Comparison of ENCODE assay signal across 28 cellular contexts in genomic region chr9:17614929-17615328, GRCh38. TPM values are rescaled to one million over a fixed set of nuclear protein-coding genes. Genes with fewer than 3 reads are reported as not detected.
DNase-seq lines count a peak whose midpoint lies in the region; TF ChIP-seq lines count a peak whose summit lies in the region.
"Had no signal": no experiment of that assay in that cellular context is flagged by ENCODE, and none has a peak within 500 bp of the region (broad histone marks: within the 10 kb centered on the region; RNA-seq: fewer than 3 reads in every experiment).

No MANE protein-coding gene starts in this region.

- DNase-seq in DMS53 (lab: John Stamatoyannopoulos, UW), result peak; percentile 7
- DNase-seq in DMS53 treated with DMSO at 0.1 percent for 48 hours (lab: John Stamatoyannopoulos, UW; ENCODE audit: unreplicated experiment), result no peak
- DNase-seq in NCI-H2107 treated with DMSO at 0.1 percent for 48 hours (lab: John Stamatoyannopoulos, UW; ENCODE audit: unreplicated experiment), result peak; percentile 76
- DNase-seq in left kidney (ENCODE audit: low read depth, low spot score), result peak; percentile 33
- no peak for DNase-seq in chondrocyte (ENCODE audit: low spot score)
- no peak for DNase-seq in UCSD-AML1 (lab: John Stamatoyannopoulos, UW; ENCODE audit: unreplicated experiment)
- DNase-seq in NOMO-1 treated with dmso at 0.1 percent for 144 hours (lab: John Stamatoyannopoulos, UW; ENCODE audit: unreplicated experiment), result no peak
- DNase-seq: activated CD4-positive, alpha-beta T cell treated with anti-CD3 and anti-CD28 coated beads, Interleukin-2, amount 50 U/mL, for 1 hour; activated CD8-positive, alpha-beta memory T cell treated with anti-CD3 and anti-CD28 coated beads, Interleukin-2, amount 10 ng/mL, durations not matched to agents 7 days and 5 days; activated naive CD4-positive, alpha-beta T cell treated with Interleukin-2 at 50 U/mL for 16 hours; activated T-cell treated with anti-CD3 and anti-CD28 coated beads, Interleukin-2, amount 50 U/mL, for 48 hours; brain microvascular endothelial cell; H9; KG1; left ventricle myocardium inferior; MV-4-11; natural killer cell; NCI-H1436 treated with DMSO at 0.1 percent for 48 hours; occipital lobe; SJCRH30; stimulated activated naive CD8-positive, alpha-beta T cell treated with anti-CD3 and anti-CD28 coated beads, Interleukin-15, Interleukin-2, amounts not matched to agents 100 U/mL and 50 U/mL, for 24 hours; T1000 had no signal

- CTCF ChIA-PET in HEK293 (lab: Yijun Ruan, JAX), result no interaction called here

- H3K27me3 Mint-ChIP-seq in chondrocyte (ENCODE audit: low read depth), result peaks cover 32% of the 10 kb centered on the region
- H3K27me3 Mint-ChIP-seq: activated CD8-positive, alpha-beta memory T cell treated with anti-CD3 and anti-CD28 coated beads, Interleukin-2, amount 10 ng/mL, durations not matched to agents 7 days and 5 days had no signal

- no peak overlapping the region for H3K4me3 Mint-ChIP-seq in chondrocyte (ENCODE audit: unreplicated experiment)
- H3K4me3 Mint-ChIP-seq: activated CD8-positive, alpha-beta memory T cell treated with anti-CD3 and anti-CD28 coated beads, Interleukin-2, amount 10 ng/mL, durations not matched to agents 7 days and 5 days; H9; natural killer cell; WTC11 had no signal

- H3K4me3 ChIP-seq in HEK293 (ENCODE audit: low read depth, low read length), result no peak overlapping the region
- H3K4me3 ChIP-seq: left ventricle myocardium inferior, SJCRH30, thoracic aorta, vagina had no signal

- H3K9me3 Mint-ChIP-seq in chondrocyte (ENCODE audit: low read depth), result no peaks in the 10 kb centered on the region
- H3K9me3 Mint-ChIP-seq: H9, WTC11 had no signal

- TF ChIP-seq CTCF in HEK293 (tag by site-specific recombination; IDR thresholded peaks at IDR 0.05), result no peak
- no peak for TF ChIP-seq CTCF in chondrocyte (IDR thresholded peaks at IDR 0.05)

- H3K36me3 Mint-ChIP-seq in chondrocyte (ENCODE audit: low read depth), result no peaks in the 10 kb centered on the region
- H3K36me3 Mint-ChIP-seq: activated CD8-positive, alpha-beta memory T cell treated with anti-CD3 and anti-CD28 coated beads, Interleukin-2, amount 10 ng/mL, durations not matched to agents 7 days and 5 days; natural killer cell; WTC11 had no signal

- no peak overlapping the region for H3K27ac ChIP-seq in HEK293 (ENCODE audit: extremely low read depth, low read depth, low read length)
- H3K27ac ChIP-seq: brain microvascular endothelial cell, left ventricle myocardium inferior, SJCRH30, thoracic aorta, vagina had no signal

- H3K4me1 Mint-ChIP-seq in chondrocyte (ENCODE audit: low read depth), result no peaks in the 10 kb centered on the region
- H3K4me1 Mint-ChIP-seq: activated CD8-positive, alpha-beta memory T cell treated with anti-CD3 and anti-CD28 coated beads, Interleukin-2, amount 10 ng/mL, durations not matched to agents 7 days and 5 days; natural killer cell had no signal

- peaks cover 10% of the 10 kb centered on the region for H3K4me1 ChIP-seq in HEK293 (ENCODE audit: control insufficient read depth, insufficient read depth, low read length)
- H3K4me1 ChIP-seq: vagina had no signal

- H3K36me3 ChIP-seq in HEK293 (ENCODE audit: control insufficient read depth in 2 of 2, insufficient read depth in 1 of 2, low read length in 2 of 2), result no peaks in the 10 kb centered on the region
- H3K36me3 ChIP-seq: brain microvascular endothelial cell, left ventricle myocardium inferior, SJCRH30, thoracic aorta, vagina had no signal

- POLR2A ChIA-PET in HEK293 (lab: Yijun Ruan, JAX), result no interaction called here

- no peak overlapping the region for H3K27ac Mint-ChIP-seq in chondrocyte (ENCODE audit: unreplicated experiment)
- H3K27ac Mint-ChIP-seq: activated CD8-positive, alpha-beta memory T cell treated with anti-CD3 and anti-CD28 coated beads, Interleukin-2, amount 10 ng/mL, durations not matched to agents 7 days and 5 days; H9; natural killer cell; WTC11 had no signal

- H3K9me3 ChIP-seq in HEK293 (ENCODE audit: control insufficient read depth, insufficient read depth, low read depth, low read length), result no peaks in the 10 kb centered on the region
- H3K9me3 ChIP-seq: left ventricle myocardium inferior, SJCRH30, thoracic aorta, vagina had no signal

TF ChIP-seq in HEK293, 187 proteins besides CTCF, POLR2A, EP300 and RAD21 (continues in another document):
- TF ChIP-seq ZNF529 (tag by site-specific recombination; IDR thresholded peaks at IDR 0.05; ENCODE audit: insufficient replicate concordance) (no peak), ZNF214 (tag by site-specific recombination; IDR thresholded peaks at IDR 0.05; ENCODE audit: borderline replicate concordance) (no peak), ZNF423 (tag by site-specific recombination; IDR thresholded peaks at IDR 0.05) (0 out of 2 replicates have a peak, but pooled peaks have one; percentile 13), ZNF169 (tag by site-specific recombination; IDR thresholded peaks at IDR 0.05) (no peak), ZNF626 (tag by site-specific recombination; IDR thresholded peaks at IDR 0.05) (no peak), SP7 (tag by site-specific recombination; IDR thresholded peaks at IDR 0.05) (no peak), PATZ1 (tag by site-specific recombination; IDR thresholded peaks at IDR 0.05) (0 out of 2 replicates have a peak, but pooled peaks have one; percentile 14), ZNF561 (tag by site-specific recombination; IDR thresholded peaks at IDR 0.05; ENCODE audit: borderline replicate concordance) (peak; percentile 21; the same call in 1 of the 2 replicates), WT1 (tag by site-specific recombination; IDR thresholded peaks at IDR 0.05) (0 out of 2 replicates have a peak, but pooled peaks have one; percentile 15)
- TF ChIP-seq, protein P1, sequence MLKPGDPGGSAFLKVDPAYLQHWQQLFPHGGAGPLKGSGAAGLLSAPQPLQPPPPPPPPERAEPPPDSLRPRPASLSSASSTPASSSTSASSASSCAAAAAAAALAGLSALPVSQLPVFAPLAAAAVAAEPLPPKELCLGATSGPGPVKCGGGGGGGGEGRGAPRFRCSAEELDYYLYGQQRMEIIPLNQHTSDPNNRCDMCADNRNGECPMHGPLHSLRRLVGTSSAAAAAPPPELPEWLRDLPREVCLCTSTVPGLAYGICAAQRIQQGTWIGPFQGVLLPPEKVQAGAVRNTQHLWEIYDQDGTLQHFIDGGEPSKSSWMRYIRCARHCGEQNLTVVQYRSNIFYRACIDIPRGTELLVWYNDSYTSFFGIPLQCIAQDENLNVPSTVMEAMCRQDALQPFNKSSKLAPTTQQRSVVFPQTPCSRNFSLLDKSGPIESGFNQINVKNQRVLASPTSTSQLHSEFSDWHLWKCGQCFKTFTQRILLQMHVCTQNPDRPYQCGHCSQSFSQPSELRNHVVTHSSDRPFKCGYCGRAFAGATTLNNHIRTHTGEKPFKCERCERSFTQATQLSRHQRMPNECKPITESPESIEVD (tag by site-specific recombination; IDR thresholded peaks at IDR 0.05), result peak; percentile 23; the same call in 1 of the 2 replicates
- TF ChIP-seq, protein P2, sequence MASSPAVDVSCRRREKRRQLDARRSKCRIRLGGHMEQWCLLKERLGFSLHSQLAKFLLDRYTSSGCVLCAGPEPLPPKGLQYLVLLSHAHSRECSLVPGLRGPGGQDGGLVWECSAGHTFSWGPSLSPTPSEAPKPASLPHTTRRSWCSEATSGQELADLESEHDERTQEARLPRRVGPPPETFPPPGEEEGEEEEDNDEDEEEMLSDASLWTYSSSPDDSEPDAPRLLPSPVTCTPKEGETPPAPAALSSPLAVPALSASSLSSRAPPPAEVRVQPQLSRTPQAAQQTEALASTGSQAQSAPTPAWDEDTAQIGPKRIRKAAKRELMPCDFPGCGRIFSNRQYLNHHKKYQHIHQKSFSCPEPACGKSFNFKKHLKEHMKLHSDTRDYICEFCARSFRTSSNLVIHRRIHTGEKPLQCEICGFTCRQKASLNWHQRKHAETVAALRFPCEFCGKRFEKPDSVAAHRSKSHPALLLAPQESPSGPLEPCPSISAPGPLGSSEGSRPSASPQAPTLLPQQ (tag by site-specific recombination; IDR thresholded peaks at IDR 0.05), result peak; percentile 49; the same call in 1 of the 2 replicates

RNA-seq across cellular contexts. Expression of gene SH3GL2, which starts 36.1 kb away (rescaled TPM):
- 0.07 TPM in 1 of 3 replicates, not detected in the others for total RNA-seq in chondrocyte
- total RNA-seq: A172; activated CD8-positive, alpha-beta memory T cell treated with anti-CD3 and anti-CD28 coated beads, Interleukin-2, amount 10 ng/mL, durations not matched to agents 7 days and 5 days; HT1080; natural killer cell; thoracic aorta; vagina had no signal

Comparison
In these comparisons a context has a peak if more than half of its experiments do, and no peak if none do; other contexts are left out.
1. DNase-seq: peak in DMS53 (single experiment), NCI-H2107 treated with DMSO at 0.1 percent for 48 hours (single experiment) and left kidney (single experiment); none in DMS53 treated with DMSO at 0.1 percent for 48 hours (single experiment), chondrocyte (single experiment), UCSD-AML1 (single experiment) and NOMO-1 treated with dmso at 0.1 percent for 144 hours (single experiment).